Comparison of ENCODE assay signal across 15 cellular contexts in the genomic region with DNA sequence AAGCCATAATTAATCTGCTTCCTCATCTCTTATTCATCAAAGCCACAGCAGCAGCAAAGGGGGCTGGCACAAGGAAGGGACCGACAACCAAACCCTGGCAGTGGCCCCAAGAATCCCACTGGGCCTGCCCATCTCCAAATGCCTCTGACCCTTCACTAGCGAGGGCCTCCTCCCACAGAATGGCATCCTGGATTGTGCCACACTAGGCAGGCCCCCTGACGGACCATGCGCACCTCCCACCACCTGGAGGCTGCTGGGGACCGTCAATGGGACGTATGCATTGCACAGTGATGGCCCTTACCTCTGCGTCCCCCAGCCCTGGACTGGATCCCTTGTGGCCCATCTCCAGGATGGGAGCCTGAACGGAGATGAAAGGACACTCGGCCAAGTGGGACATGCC. TPM values are rescaled to one million over a fixed set of nuclear protein-coding genes. Genes with fewer than 3 reads are reported as not detected.
DNase-seq lines count a peak whose midpoint lies in the region; ATAC-seq, FAIRE-seq and TF ChIP-seq lines count a peak whose summit lies in the region.
"Had no signal": no experiment of that assay in that cellular context is flagged by ENCODE, and none has a peak within 500 bp of the region (broad histone marks: within the 10 kb centered on the region; RNA-seq: fewer than 3 reads in every experiment).

No MANE protein-coding gene starts in this region.

- H3K4me1 Mint-ChIP-seq in neural progenitor cell: peaks cover 28% of the 10 kb centered on the region
- peaks cover 0 to 5% (median 0%) of the 10 kb centered on the region in 7 donors for H3K4me1 Mint-ChIP-seq in naive thymus-derived CD4-positive, alpha-beta T cell

- no peak for TF ChIP-seq CTCF in neural progenitor cell (IDR thresholded peaks at IDR 0.05)

- intact Hi-C loops in naive thymus-derived CD4-positive, alpha-beta T cell (cut with micrococcal nuclease): no loop called here

- H3K27ac ChIP-seq in BLaER1 treated with 17β-estradiol and CSF1 and Interleukin-3, amounts not matched to agents 10 nM and 100 nM: peak overlapping the region in 6 of 11 experiments; percentile 32 to 71 (median 56); a peak in 8 of 22 replicates
- H3K27ac ChIP-seq in angular gyrus (ENCODE audit: low read depth, low read length) (peak overlapping the region; percentile 56), neural progenitor cell (no peak overlapping the region), substantia nigra (ENCODE audit: low read depth, low read length, poor library complexity, severe bottlenecking) (no peak overlapping the region)
- no peak overlapping the region for H3K27ac ChIP-seq in naive thymus-derived CD4-positive, alpha-beta T cell (ENCODE audit: low read depth, low read length)

- H3K36me3 Mint-ChIP-seq in neural progenitor cell: no peaks in the 10 kb centered on the region
- H3K36me3 Mint-ChIP-seq in naive thymus-derived CD4-positive, alpha-beta T cell: no peaks in the 10 kb centered on the region

- no peak for DNase-seq in neural progenitor cell (ENCODE audit: low spot score)
- DNase-seq in urothelium cell line (ENCODE audit: low spot score): no peak
- DNase-seq in naive thymus-derived CD4-positive, alpha-beta T cell: no peak
- no peak for DNase-seq in substantia nigra (lab: John Stamatoyannopoulos, UW)
- DNase-seq: 8988T; AML-193; CD4-positive, alpha-beta T cell; DMS79; H9; IMR-90 had no signal

- H3K9ac ChIP-seq in BLaER1 treated with 17β-estradiol and CSF1 and Interleukin-3, amounts not matched to agents 10 nM and 100 nM: peak overlapping the region in 5 of 11 experiments; percentile 15 to 64 (median 61); a peak in 5 of 22 replicates
- H3K9ac ChIP-seq in neural progenitor cell: no peak overlapping the region

- CTCF ChIA-PET in naive thymus-derived CD4-positive, alpha-beta T cell (lab: Charles Lee): no interaction called here

- H4K20me1 ChIP-seq in BLaER1 treated with 17β-estradiol and CSF1 and Interleukin-3, amounts not matched to agents 10 nM and 100 nM: peaks cover 0 to 8% (median 3%) of the 10 kb centered on the region in 11 experiments; a peak in 10 of 22 replicates
- peaks cover 4% of the 10 kb centered on the region for H4K20me1 ChIP-seq in neural progenitor cell (ENCODE audit: low read depth)

- peak overlapping the region; percentile 50 for H3K4me3 Mint-ChIP-seq in neural progenitor cell
- H3K4me3 Mint-ChIP-seq in naive thymus-derived CD4-positive, alpha-beta T cell: peak overlapping the region in 2 of 10 donors; percentile 10 to 53
- H3K4me3 Mint-ChIP-seq: CD4-positive, alpha-beta T cell; GM23338; H9 had no signal

- POLR2A ChIA-PET in naive thymus-derived CD4-positive, alpha-beta T cell (lab: Charles Lee): no interaction called here

- ATAC-seq in naive thymus-derived CD4-positive, alpha-beta T cell: no peak
- no peak for ATAC-seq in GM21825 (IDR thresholded peaks at IDR 0.05; ENCODE audit: unreplicated experiment)
- ATAC-seq: GM12878, GM23338 had no signal

- H3K79me2 ChIP-seq in neural progenitor cell (ENCODE audit: low read depth): peaks cover 7% of the 10 kb centered on the region

- no peak overlapping the region for H3K4me3 ChIP-seq in BLaER1 treated with 17β-estradiol and CSF1 and Interleukin-3, amounts not matched to agents 10 nM and 100 nM
- no peak overlapping the region for H3K4me3 ChIP-seq in neural progenitor cell
- no peak overlapping the region for H3K4me3 ChIP-seq in naive thymus-derived CD4-positive, alpha-beta T cell (ENCODE audit: low read length)
- H3K4me3 ChIP-seq: GM12878, GM23338 had no signal

- no peaks in the 10 kb centered on the region for H3K36me3 ChIP-seq in BLaER1 treated with 17β-estradiol and CSF1 and Interleukin-3, amounts not matched to agents 10 nM and 100 nM
- no peaks in the 10 kb centered on the region for H3K36me3 ChIP-seq in neural progenitor cell
- no peaks in the 10 kb centered on the region for H3K36me3 ChIP-seq in naive thymus-derived CD4-positive, alpha-beta T cell (ENCODE audit: control insufficient read depth in 2 of 3, insufficient read depth in 3 of 3, low read length in 3 of 3)

- peaks cover 47 to 90% (median 82%) of the 10 kb centered on the region in 10 experiments for H3K4me1 ChIP-seq in BLaER1 treated with 17β-estradiol and CSF1 and Interleukin-3, amounts not matched to agents 10 nM and 100 nM
- H3K4me1 ChIP-seq in neural progenitor cell: peaks cover 10% of the 10 kb centered on the region
- H3K4me1 ChIP-seq in naive thymus-derived CD4-positive, alpha-beta T cell (ENCODE audit: control insufficient read depth in 2 of 2, insufficient read depth in 2 of 2, low read length in 2 of 2): peaks cover 0 to 4% of the 10 kb centered on the region in 2 donors

- peaks cover 17% of the 10 kb centered on the region for H3F3A ChIP-seq in neural progenitor cell (ENCODE audit: low read depth)

- H3K27ac Mint-ChIP-seq in neural progenitor cell: peak overlapping the region; percentile 66
- no peak overlapping the region for H3K27ac Mint-ChIP-seq in naive thymus-derived CD4-positive, alpha-beta T cell
- H3K27ac Mint-ChIP-seq: CD4-positive, alpha-beta T cell; GM23338; H9 had no signal

- no peaks in the 10 kb centered on the region for H3K9me3 ChIP-seq in BLaER1 treated with 17β-estradiol and CSF1 and Interleukin-3, amounts not matched to agents 10 nM and 100 nM (replicated peaks in 1 of 11)
- no peaks in the 10 kb centered on the region for H3K9me3 ChIP-seq in neural progenitor cell (ENCODE audit: low read depth)
- H3K9me3 ChIP-seq in naive thymus-derived CD4-positive, alpha-beta T cell (ENCODE audit: control insufficient read depth in 2 of 3, low read length in 3 of 3): no peaks in the 10 kb centered on the region

- peak overlapping the region; percentile 70 to 98 (median 87) for H3K4me2 ChIP-seq in BLaER1 treated with 17β-estradiol and CSF1 and Interleukin-3, amounts not matched to agents 10 nM and 100 nM
- no peak overlapping the region for H3K4me2 ChIP-seq in neural progenitor cell
- H3K4me2 ChIP-seq: GM23338 had no signal

- no peak overlapping the region for H2AFZ ChIP-seq in neural progenitor cell (replicated peaks)
- H2AFZ ChIP-seq: GM23338 had no signal

- no peaks in the 10 kb centered on the region for H3K27me3 ChIP-seq in BLaER1 treated with 17β-estradiol and CSF1 and Interleukin-3, amounts not matched to agents 10 nM and 100 nM
- H3K27me3 ChIP-seq in neural progenitor cell: peaks cover 3% of the 10 kb centered on the region
- H3K27me3 ChIP-seq in naive thymus-derived CD4-positive, alpha-beta T cell (ENCODE audit: control insufficient read depth in 2 of 2, insufficient read depth in 2 of 2, low read length in 2 of 2): no peaks in the 10 kb centered on the region

- FAIRE-seq in urothelium cell line (lab: Jason Lieb, UNC): peak; percentile 95
- FAIRE-seq: GM12878 had no signal

- H3K27me3 Mint-ChIP-seq in neural progenitor cell (ENCODE audit: insufficient read depth, low read depth): peaks cover 9% of the 10 kb centered on the region
- no peaks in the 10 kb centered on the region for H3K27me3 Mint-ChIP-seq in naive thymus-derived CD4-positive, alpha-beta T cell
- H3K27me3 Mint-ChIP-seq: CD4-positive, alpha-beta T cell had no signal

- H3K9me3 Mint-ChIP-seq in neural progenitor cell: no peaks in the 10 kb centered on the region
- H3K9me3 Mint-ChIP-seq in naive thymus-derived CD4-positive, alpha-beta T cell: no peaks in the 10 kb centered on the region
- H3K9me3 Mint-ChIP-seq: CD4-positive, alpha-beta T cell; GM23338; H9 had no signal

RNA-seq across cellular contexts. Expression of a gene that starts 4.1 kb away (rescaled TPM):
- 6.3 and 20.9 TPM in 2 replicates for total RNA-seq in neural progenitor cell (ENCODE audit: low replicate concordance)
- 1 to 10 TPM in 4 of 5 experiments, under 1 TPM in 1; 0.98 to 2.7 (median 1.8) TPM for total RNA-seq in naive thymus-derived CD4-positive, alpha-beta T cell
- 1 to 10 TPM; 2.2 to 2.9 TPM for polyA plus RNA-seq in naive thymus-derived CD4-positive, alpha-beta T cell

RNA-seq across cellular contexts. Expression of a gene that starts 47.7 kb away (rescaled TPM):
- total RNA-seq in neural progenitor cell (ENCODE audit: low replicate concordance): 22.3 and 59.2 TPM in 2 replicates
- 10 to 100 TPM; 29.4 to 55.3 (median 43.7) TPM for total RNA-seq in naive thymus-derived CD4-positive, alpha-beta T cell
- 100 to 1,000 TPM; 115 to 158 TPM for polyA plus RNA-seq in naive thymus-derived CD4-positive, alpha-beta T cell

Comparison
In these comparisons a context has a peak if more than half of its experiments do, and no peak if none do; other contexts are left out.
1. H3K27ac ChIP-seq: peak in BLaER1 treated with 17β-estradiol and CSF1 and Interleukin-3, amounts not matched to agents 10 nM and 100 nM (6 of 11) and angular gyrus (single experiment); none in neural progenitor cell (single experiment), naive thymus-derived CD4-positive, alpha-beta T cell (single experiment) and substantia nigra (single experiment).